In the genomic region with DNA sequence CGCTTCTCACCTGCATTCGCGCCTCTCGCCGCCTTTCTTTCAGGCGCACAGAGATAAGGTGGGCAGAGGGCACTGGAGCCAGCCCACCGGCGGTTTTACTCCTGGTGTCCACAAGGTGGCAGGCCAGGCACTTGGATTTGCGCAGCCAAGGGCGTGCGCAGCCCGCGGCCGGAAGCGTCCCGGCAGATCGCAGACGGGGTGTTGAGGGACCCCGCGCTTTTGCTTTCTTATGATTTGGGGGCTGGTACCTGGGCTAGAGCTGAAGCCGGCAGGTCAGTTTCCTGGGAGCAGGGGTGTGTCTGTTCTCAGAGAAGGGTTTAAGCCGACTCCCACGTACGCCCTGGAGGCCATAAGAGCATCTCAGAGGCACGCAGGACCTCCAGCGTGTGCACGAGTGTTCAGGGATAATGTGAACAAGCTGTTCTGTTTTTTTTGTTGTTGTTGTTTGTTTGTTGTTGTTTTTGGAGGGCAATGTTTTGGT, we compare ENCODE assay signal across 1 cellular context.
TF ChIP-seq lines count a peak whose summit lies in the region.

No MANE protein-coding gene starts in this region.

TF ChIP-seq in SK-N-SH, 30 proteins besides CTCF, POLR2A, EP300 and RAD21 (continued from another document):
- TF ChIP-seq RFX5 (IDR thresholded peaks at IDR 0.05; ENCODE audit: low read length) (no peak), FOXM1 (IDR thresholded peaks at IDR 0.05; ENCODE audit: low read depth) (no peak), MEF2A (IDR thresholded peaks at IDR 0.05; ENCODE audit: borderline replicate concordance, low read depth) (no peak), GATA2 (CRISPR knock-in tag; IDR thresholded peaks at IDR 0.05) (peak; percentile 20; the same call in 1 of the 2 replicates), TCF12 (IDR thresholded peaks at IDR 0.05) (no peak), FOSL2 (IDR thresholded peaks at IDR 0.05; ENCODE audit: borderline replicate concordance, low read depth) (no peak)
- TF ChIP-seq, protein P1, sequence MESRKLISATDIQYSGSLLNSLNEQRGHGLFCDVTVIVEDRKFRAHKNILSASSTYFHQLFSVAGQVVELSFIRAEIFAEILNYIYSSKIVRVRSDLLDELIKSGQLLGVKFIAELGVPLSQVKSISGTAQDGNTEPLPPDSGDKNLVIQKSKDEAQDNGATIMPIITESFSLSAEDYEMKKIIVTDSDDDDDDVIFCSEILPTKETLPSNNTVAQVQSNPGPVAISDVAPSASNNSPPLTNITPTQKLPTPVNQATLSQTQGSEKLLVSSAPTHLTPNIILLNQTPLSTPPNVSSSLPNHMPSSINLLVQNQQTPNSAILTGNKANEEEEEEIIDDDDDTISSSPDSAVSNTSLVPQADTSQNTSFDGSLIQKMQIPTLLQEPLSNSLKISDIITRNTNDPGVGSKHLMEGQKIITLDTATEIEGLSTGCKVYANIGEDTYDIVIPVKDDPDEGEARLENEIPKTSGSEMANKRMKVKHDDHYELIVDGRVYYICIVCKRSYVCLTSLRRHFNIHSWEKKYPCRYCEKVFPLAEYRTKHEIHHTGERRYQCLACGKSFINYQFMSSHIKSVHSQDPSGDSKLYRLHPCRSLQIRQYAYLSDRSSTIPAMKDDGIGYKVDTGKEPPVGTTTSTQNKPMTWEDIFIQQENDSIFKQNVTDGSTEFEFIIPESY (IDR thresholded peaks at IDR 0.05; ENCODE audit: borderline replicate concordance, low read depth) = no peak
- TF ChIP-seq, protein P2, sequence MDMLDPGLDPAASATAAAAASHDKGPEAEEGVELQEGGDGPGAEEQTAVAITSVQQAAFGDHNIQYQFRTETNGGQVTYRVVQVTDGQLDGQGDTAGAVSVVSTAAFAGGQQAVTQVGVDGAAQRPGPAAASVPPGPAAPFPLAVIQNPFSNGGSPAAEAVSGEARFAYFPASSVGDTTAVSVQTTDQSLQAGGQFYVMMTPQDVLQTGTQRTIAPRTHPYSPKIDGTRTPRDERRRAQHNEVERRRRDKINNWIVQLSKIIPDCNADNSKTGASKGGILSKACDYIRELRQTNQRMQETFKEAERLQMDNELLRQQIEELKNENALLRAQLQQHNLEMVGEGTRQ (IDR thresholded peaks at IDR 0.05; ENCODE audit: borderline replicate concordance, low read depth, low read length) = no peak
